Comparison of ENCODE assay signal across 35 cellular contexts in the genomic region with DNA sequence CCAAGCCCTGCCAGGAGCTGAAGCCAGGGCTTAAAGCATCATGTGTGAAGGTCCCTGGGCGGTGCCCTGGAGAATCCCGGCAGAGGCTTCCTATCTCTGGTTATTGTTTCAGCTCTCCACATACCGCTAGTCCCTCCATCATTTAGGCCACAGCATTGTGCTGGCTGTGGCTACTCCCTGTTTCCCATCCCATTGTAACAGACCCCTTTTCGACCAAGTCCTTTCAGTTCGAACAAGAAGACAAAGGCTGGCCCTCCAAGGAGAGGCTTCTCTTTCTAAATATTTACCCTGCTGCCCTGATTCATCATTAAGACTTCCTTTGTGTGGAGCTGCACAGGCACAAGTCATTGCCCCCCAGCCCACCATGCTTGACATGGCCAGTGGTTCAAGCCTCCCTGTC. TPM values are rescaled to one million over a fixed set of nuclear protein-coding genes. Genes with fewer than 3 reads are reported as not detected.
DNase-seq lines count a peak whose midpoint lies in the region; ATAC-seq and TF ChIP-seq lines count a peak whose summit lies in the region.
"Had no signal": no experiment of that assay in that cellular context is flagged by ENCODE, and none has a peak within 500 bp of the region (broad histone marks: within the 10 kb centered on the region; RNA-seq: fewer than 3 reads in every experiment).

No MANE protein-coding gene starts in this region.

- H3K27ac Mint-ChIP-seq in T-helper 17 cell = no peak overlapping the region
- H3K27ac Mint-ChIP-seq: activated T-helper 17 cell treated with anti-CD3 and anti-CD28 coated beads, Interleukin-2, amount 50 U/mL, for 72 hours; CD4-positive, alpha-beta memory T cell; GM23338; naive thymus-derived CD4-positive, alpha-beta T cell; progenitor cell of endocrine pancreas; type B pancreatic cell had no signal

- CTCF ChIA-PET in AG04450 (lab: Charles Lee) = interaction anchor here (0.6 to 2.1 kb wide), 6 partner anchors 19 to 336 kb away, joined by 4 to 11 read pairs (median 6); no protein-coding TSS in a partner anchor

- DNase-seq in AG04450 (ENCODE audit: low read depth, low spot score) (no peak), SJSA1 (ENCODE audit: low read depth in 1 of 2, low spot score in 2 of 2) (peak; percentile 81 to 89), smooth muscle cell (lab: John Stamatoyannopoulos, UW; ENCODE audit: unreplicated experiment) (no peak), T-helper 17 cell (no peak), activated gamma-delta T cell (lab: John Stamatoyannopoulos, UW) (no peak), mucosa of gallbladder (ENCODE audit: low spot score) (no peak), GM13976 (ENCODE audit: low spot score) (no peak)
- DNase-seq: activated CD4-positive, alpha-beta T cell treated with anti-CD3 and anti-CD28 coated beads for 4 hours; activated naive CD4-positive, alpha-beta T cell treated with anti-CD3 and anti-CD28 coated beads, Interleukin-2, amount 50 U/mL, for 16 hours; CD4-positive, alpha-beta memory T cell; colonic mucosa; DND-41; effector memory CD4-positive, alpha-beta T cell; GF-D8; left ventricle myocardium inferior; naive thymus-derived CD4-positive, alpha-beta T cell; NCI-H2029; NCI-H524 treated with DMSO at 0.1 percent for 48 hours; right lobe of liver; SHP77; stimulated activated CD4-positive, alpha-beta T cell treated with anti-CD3 and anti-CD28 coated beads, Interleukin-12 subunit alpha, Interleukin-12 subunit beta, amount 100 ng/mL, for 4 hours; stimulated activated CD4-positive, alpha-beta T cell treated with anti-CD3 and anti-CD28 coated beads, Interleukin-4, amount 100 ng/mL, for 1 hour; SW 1271; WERI-Rb-1 had no signal

- peaks cover 4% of the 10 kb centered on the region for H3K4me1 Mint-ChIP-seq in T-helper 17 cell
- H3K4me1 Mint-ChIP-seq: activated T-helper 17 cell treated with anti-CD3 and anti-CD28 coated beads, Interleukin-2, amount 50 U/mL, for 72 hours had no signal

- peaks cover 18% of the 10 kb centered on the region for H3F3A ChIP-seq in smooth muscle cell (ENCODE audit: low read depth)

- H3K4me3 Mint-ChIP-seq in T-helper 17 cell = no peak overlapping the region
- H3K4me3 Mint-ChIP-seq: activated T-helper 17 cell treated with anti-CD3 and anti-CD28 coated beads, Interleukin-2, amount 50 U/mL, for 72 hours; CD4-positive, alpha-beta memory T cell; GM23338; naive thymus-derived CD4-positive, alpha-beta T cell; type B pancreatic cell had no signal

- TF ChIP-seq CTCF in AG04450 (IDR thresholded peaks at IDR 0.05; ENCODE audit: low read depth, low read length) = no peak
- no peak for TF ChIP-seq CTCF in smooth muscle cell (IDR thresholded peaks at IDR 0.05; ENCODE audit: borderline replicate concordance, insufficient read depth, poor library complexity, severe bottlenecking)
- TF ChIP-seq CTCF in GM13976 (IDR thresholded peaks at IDR 0.05; ENCODE audit: borderline replicate concordance, control extremely low read depth, extremely low read depth, insufficient read depth, missing control alignments) = no peak

- no peaks in the 10 kb centered on the region for H3K79me2 ChIP-seq in smooth muscle cell (ENCODE audit: low read depth)

- peaks cover 20% of the 10 kb centered on the region for H3K9me3 ChIP-seq in AG04450 (ENCODE audit: control insufficient read depth, insufficient read depth, low read length)
- H3K9me3 ChIP-seq in SJSA1 (replicated peaks) = no peaks in the 10 kb centered on the region
- no peaks in the 10 kb centered on the region for H3K9me3 ChIP-seq in esophagus (ENCODE audit: control insufficient read depth in 2 of 2, insufficient read depth in 1 of 2, low read depth in 1 of 2, low read length in 1 of 2)
- no peaks in the 10 kb centered on the region for H3K9me3 ChIP-seq in smooth muscle cell (replicated peaks; ENCODE audit: low read depth)
- H3K9me3 ChIP-seq in T-helper 17 cell (ENCODE audit: control insufficient read depth, low read length, poor library complexity, severe bottlenecking) = no peaks in the 10 kb centered on the region
- H3K9me3 ChIP-seq: A549, colonic mucosa, left ventricle myocardium inferior, neutrophil, right lobe of liver had no signal

- H3K27ac ChIP-seq in AG04450 (ENCODE audit: low read depth, low read length) (peak overlapping the region; percentile 88), SJSA1 (peak overlapping the region; percentile 94), esophagus (ENCODE audit: low read depth in 2 of 2, low read length in 1 of 2) (peak overlapping the region; percentile 62 to 65), smooth muscle cell (ENCODE audit: low read depth) (peak overlapping the region; percentile 65)
- H3K27ac ChIP-seq: colonic mucosa, HL-60, left ventricle myocardium inferior, neutrophil, right lobe of liver, WERI-Rb-1 had no signal

- peak overlapping the region; percentile 67 for H3K4me2 ChIP-seq in smooth muscle cell
- H3K4me2 ChIP-seq: GM23338 had no signal

- peaks cover 2% of the 10 kb centered on the region for H3K36me3 Mint-ChIP-seq in T-helper 17 cell (ENCODE audit: low read depth)
- H3K36me3 Mint-ChIP-seq: CD4-positive, alpha-beta memory T cell; naive thymus-derived CD4-positive, alpha-beta T cell had no signal

- peaks cover 43% of the 10 kb centered on the region for H3K4me1 ChIP-seq in SJSA1 (replicated peaks)
- H3K4me1 ChIP-seq in esophagus (ENCODE audit: control insufficient read depth in 2 of 2, insufficient read depth in 2 of 2, low read length in 1 of 2) = peaks cover 0 to 37% of the 10 kb centered on the region in 2 donors
- peaks cover 33% of the 10 kb centered on the region for H3K4me1 ChIP-seq in smooth muscle cell (ENCODE audit: low read depth)
- H3K4me1 ChIP-seq: colonic mucosa had no signal

- H3K27me3 ChIP-seq in AG04450 (ENCODE audit: control insufficient read depth, insufficient read depth, low read length) (peaks cover 14% of the 10 kb centered on the region), SJSA1 (replicated peaks) (no peaks in the 10 kb centered on the region), esophagus (ENCODE audit: control insufficient read depth in 1 of 2, insufficient read depth in 2 of 2, low read length in 2 of 2) (no peaks in the 10 kb centered on the region), smooth muscle cell (ENCODE audit: low read depth) (peaks cover 69% of the 10 kb centered on the region)

- 53 to 56% methylated on average over 5 of the region's 5 CpGs for WGBS in esophagus, 2 donors
- WGBS in smooth muscle cell (ENCODE audit: low lambda C conversion rate) = 88% methylated on average over 5 of the region's 5 CpGs

- no peak overlapping the region for H2AFZ ChIP-seq in smooth muscle cell (ENCODE audit: low read depth)
- H2AFZ ChIP-seq: GM23338 had no signal

- H3K4me3 ChIP-seq in AG04450 (ENCODE audit: low read depth, low read length) (no peak overlapping the region), SJSA1 (no peak overlapping the region), esophagus (ENCODE audit: low read depth in 1 of 2, low read length in 2 of 2) (no peak overlapping the region), smooth muscle cell (no peak overlapping the region)
- H3K4me3 ChIP-seq: A549, colonic mucosa, GM23338, left ventricle myocardium inferior, right lobe of liver had no signal

- ATAC-seq in T-helper 17 cell = no peak
- ATAC-seq: GM23338 had no signal

- H3K9ac ChIP-seq in smooth muscle cell (ENCODE audit: low read depth) = no peak overlapping the region

- POLR2A ChIA-PET in AG04450 (lab: Yijun Ruan, JAX) = no interaction called here

- H4K20me1 ChIP-seq in smooth muscle cell (ENCODE audit: low read depth) = no peaks in the 10 kb centered on the region

- peaks cover 62% of the 10 kb centered on the region for H3K27me3 Mint-ChIP-seq in T-helper 17 cell

- no peaks in the 10 kb centered on the region for H3K36me3 ChIP-seq in SJSA1
- no peaks in the 10 kb centered on the region for H3K36me3 ChIP-seq in esophagus (ENCODE audit: control insufficient read depth in 2 of 2, insufficient read depth in 2 of 2, low read length in 1 of 2)
- no peaks in the 10 kb centered on the region for H3K36me3 ChIP-seq in smooth muscle cell (ENCODE audit: low read depth)
- H3K36me3 ChIP-seq: colonic mucosa, left ventricle myocardium inferior, neutrophil, right lobe of liver, WERI-Rb-1 had no signal

- in situ Hi-C loops in GM13976 (cut with MboI; ENCODE audit: low sequenced_read_pairs, unreplicated experiment) = no loop called here

RNA-seq across cellular contexts. Expression of gene NEUROG1, which starts 41.6 kb away (rescaled TPM):
- polyA plus RNA-seq in AG04450 (2011; rRNA removed) (not detected in 2 replicates), esophagus (under 1 TPM in 1 of 2 donors, not detected in 1; 0.02 TPM), smooth muscle cell (not detected in 2 replicates)
- polyA minus RNA-seq in AG04450 (2011; rRNA and poly(A)+ RNA removed) = not detected in 2 replicates
- total RNA-seq in SJSA1 (2014; rRNA removed; shearing (Covaris generic)) = not detected in 2 replicates
- total RNA-seq in smooth muscle cell (not detected in 2 replicates), T-helper 17 cell (not detected), mucosa of gallbladder (not detected)
- total RNA-seq: activated T-helper 17 cell treated with anti-CD3 and anti-CD28 coated beads, Interleukin-2, amount 50 U/mL, for 72 hours; CD4-positive, alpha-beta memory T cell; colonic mucosa; epithelial cell of proximal tubule; fibroblast of villous mesenchyme; GM23338; left ventricle myocardium inferior; mesenteric fat pad; naive thymus-derived CD4-positive, alpha-beta T cell; progenitor cell of endocrine pancreas; right lobe of liver had no signal
- polyA plus RNA-seq: A549; CD4-positive, alpha-beta memory T cell; naive thymus-derived CD4-positive, alpha-beta T cell had no signal

RNA-seq across cellular contexts. Expression of gene TIFAB, which starts 42.0 kb away (rescaled TPM):
- polyA plus RNA-seq in AG04450 (2011; rRNA removed) (not detected in 2 replicates), esophagus (under 1 TPM; 0.02 to 0.18 TPM), smooth muscle cell (0.08 and 0.11 TPM in 2 replicates)
- not detected in 2 replicates for polyA minus RNA-seq in AG04450 (2011; rRNA and poly(A)+ RNA removed)
- not detected in 2 replicates for total RNA-seq in SJSA1 (2014; rRNA removed; shearing (Covaris generic))
- total RNA-seq in smooth muscle cell (under 0.01 TPM in 1 of 2 replicates, not detected in the other), T-helper 17 cell (under 1 TPM in 1 of 2 donors, not detected in 1; 0.13 TPM), mucosa of gallbladder (0.23 TPM)
- total RNA-seq: activated T-helper 17 cell treated with anti-CD3 and anti-CD28 coated beads, Interleukin-2, amount 50 U/mL, for 72 hours; epithelial cell of proximal tubule; fibroblast of villous mesenchyme; GM23338; left ventricle myocardium inferior; mesenteric fat pad; progenitor cell of endocrine pancreas had no signal
- polyA plus RNA-seq: A549; CD4-positive, alpha-beta memory T cell; GM23338; naive thymus-derived CD4-positive, alpha-beta T cell had no signal

RNA-seq across cellular contexts. Expression of gene DCANP1, which starts 47.0 kb away (rescaled TPM):
- not detected in 2 replicates for polyA plus RNA-seq in AG04450 (2011; rRNA removed)
- not detected in 2 replicates for polyA minus RNA-seq in AG04450 (2011; rRNA and poly(A)+ RNA removed)
- total RNA-seq in SJSA1 (2014; rRNA removed; shearing (Covaris generic)) = not detected in 2 replicates
- polyA plus RNA-seq in esophagus = under 1 TPM; 0.04 to 0.20 TPM
- total RNA-seq in smooth muscle cell = not detected in 2 replicates
- not detected in 2 replicates for polyA plus RNA-seq in smooth muscle cell
- under 1 TPM in 1 of 2 donors, not detected in 1; 0.16 TPM for total RNA-seq in T-helper 17 cell
- total RNA-seq in mucosa of gallbladder = 0.09 TPM
- total RNA-seq: activated T-helper 17 cell treated with anti-CD3 and anti-CD28 coated beads, Interleukin-2, amount 50 U/mL, for 72 hours; CD4-positive, alpha-beta memory T cell; colonic mucosa; epithelial cell of proximal tubule; fibroblast of villous mesenchyme; GM23338; left ventricle myocardium inferior; mesenteric fat pad; progenitor cell of endocrine pancreas; right lobe of liver had no signal
- polyA plus RNA-seq: A549; CD4-positive, alpha-beta memory T cell; GM23338; naive thymus-derived CD4-positive, alpha-beta T cell had no signal

Comparison
In these comparisons a context has a peak if more than half of its experiments do, and no peak if none do; other contexts are left out.
1. DNase-seq: peak in SJSA1 (2 of 2); none in AG04450 (single experiment), smooth muscle cell (single experiment), T-helper 17 cell (0 of 3), activated gamma-delta T cell (single experiment), mucosa of gallbladder (single experiment) and GM13976 (single experiment).
2. Peak in every context shown above with its lines, with median percentiles within 50 percentile points of each other: H3K27ac ChIP-seq.